Comparison of ENCODE assay signal across 1 cellular context in genomic region chr16:10940501-10941079, GRCh38.
A peak's percentile ranks its signal among the peaks of the same experiment; 100 is the strongest.
TF ChIP-seq lines count a peak whose summit lies in the region.

No MANE protein-coding gene starts in this region.

TF ChIP-seq in HepG2, 621 proteins besides CTCF, POLR2A, EP300 and RAD21 (continued from another document):
- TF ChIP-seq ZBTB40 (IDR thresholded peaks at IDR 0.05) = no peak
- 0 out of 2 replicates have a peak, but pooled peaks have one; percentile 7 for TF ChIP-seq ZBTB40 (CRISPR knock-in tag; IDR thresholded peaks at IDR 0.05)
- TF ChIP-seq ZNF331 (CRISPR knock-in tag; IDR thresholded peaks at IDR 0.05) = 0 out of 2 replicates have a peak, but pooled peaks have one; percentile 9
